8 cellular contexts compared by ENCODE assay signal in the genomic region with DNA sequence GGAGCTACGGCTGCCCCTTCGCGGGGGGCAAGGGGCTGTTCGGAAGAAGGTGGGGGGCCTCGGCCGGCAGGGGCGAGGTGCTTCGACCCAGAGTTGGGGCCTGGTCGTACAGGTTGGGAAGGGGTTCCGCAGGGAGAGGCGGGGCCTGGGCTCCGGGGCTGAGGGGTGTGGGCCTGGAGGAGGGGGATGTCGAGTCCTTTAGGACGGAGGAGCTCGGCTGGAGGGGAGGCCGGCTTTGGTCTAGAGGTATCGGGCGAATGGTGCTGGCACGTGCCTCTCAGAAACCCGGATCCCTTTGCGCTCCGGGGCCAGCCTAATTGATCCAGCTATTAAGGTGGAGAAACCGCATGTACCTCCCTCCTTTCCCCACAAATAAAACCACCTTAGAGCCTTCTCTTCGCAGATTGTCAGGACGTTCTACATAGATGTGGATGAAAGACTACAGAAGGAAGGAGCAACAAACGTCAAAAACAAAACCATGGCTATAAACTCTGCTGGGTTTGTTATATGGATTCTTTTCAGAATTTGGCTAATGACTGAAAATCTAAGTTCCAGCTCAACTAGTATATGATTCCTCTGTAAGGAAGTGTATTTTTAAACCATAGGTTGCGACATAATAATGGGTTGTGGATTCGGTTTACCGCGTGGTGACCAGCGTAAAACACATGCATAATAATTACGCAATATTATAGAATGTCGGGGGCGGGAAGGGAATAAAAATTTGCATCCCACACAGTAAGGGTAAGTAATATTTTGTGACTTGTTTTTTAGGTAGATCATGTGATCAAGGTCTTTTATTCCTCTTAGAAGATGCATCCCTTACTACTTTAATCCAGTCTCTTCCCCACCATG. TPM values are rescaled to one million over a fixed set of nuclear protein-coding genes. Genes with fewer than 3 reads are reported as not detected.
DNase-seq lines count a peak whose midpoint lies in the region; ATAC-seq and TF ChIP-seq lines count a peak whose summit lies in the region.

No MANE protein-coding gene starts in this region.

- peak overlapping the region; percentile 78 to 93 (median 90) for H3K27ac ChIP-seq in tibial nerve

- no peak for TF ChIP-seq POLR2A in tibial nerve (IDR thresholded peaks at IDR 0.05)

- H3K27me3 ChIP-seq in tibial nerve = no peaks in the 10 kb centered on the region

- peak in 1 of 2 donors; percentile 5 for TF ChIP-seq EP300 in tibial nerve (IDR thresholded peaks at IDR 0.05)

- DNase-seq in DMS79 treated with DMSO at 0.1 percent for 48 hours (lab: John Stamatoyannopoulos, UW) (peak; percentile 6), DMS79 (lab: John Stamatoyannopoulos, UW) (no peak), HT1080 (ENCODE audit: low read depth) (peak; percentile 51), SHP77 treated with DMSO at 0.1 percent for 48 hours (lab: John Stamatoyannopoulos, UW) (peak; percentile 24), ecto neural progenitor cell (ENCODE audit: low spot score) (peak; percentile 86), medulla oblongata (ENCODE audit: extremely low spot score) (peak; percentile 38), tibial nerve (ENCODE audit: low spot score in 2 of 2) (peak in 1 of 2 donors; percentile 17)

- peak overlapping the region; percentile 68 to 89 (median 79) for H3K4me3 ChIP-seq in tibial nerve

- peaks cover 0 to 32% (median 13%) of the 10 kb centered on the region in 4 donors for H3K4me1 ChIP-seq in tibial nerve

- H3K36me3 ChIP-seq in tibial nerve = no peaks in the 10 kb centered on the region

- 18 to 27% methylated on average over 21 to 34 of the region's 34 CpGs for WGBS in tibial nerve, 2 donors

- peak; percentile 12 for ATAC-seq in GM21390 (IDR thresholded peaks at IDR 0.05; ENCODE audit: unreplicated experiment)

- H3K9me3 ChIP-seq in tibial nerve = no peaks in the 10 kb centered on the region

- TF ChIP-seq CTCF in tibial nerve (IDR thresholded peaks at IDR 0.05) = no peak

RNA-seq across cellular contexts. Expression of a gene that starts 0.6 kb away (rescaled TPM):
- 36.4 and 42.2 TPM in 2 replicates for total RNA-seq in HT1080 (2014; rRNA removed; shearing (Covaris generic))
- 32.1 and 38.3 TPM in 2 replicates for polyA plus RNA-seq in HT1080 (2015; cell fraction: cytosol; rRNA removed)
- 32.1 and 34.0 TPM in 2 replicates for polyA plus RNA-seq in HT1080 (2015; cell fraction: nucleus; rRNA removed)
- total RNA-seq in tibial nerve = 10 to 100 TPM; 21.4 to 31.2 (median 22.9) TPM

RNA-seq across cellular contexts. Expression of a gene that starts 6.0 kb away (rescaled TPM):
- total RNA-seq in HT1080 (2014; rRNA removed; shearing (Covaris generic)) = 15.8 and 17.3 TPM in 2 replicates
- 15.8 and 16.8 TPM in 2 replicates for polyA plus RNA-seq in HT1080 (2015; cell fraction: cytosol; rRNA removed)
- 28.3 and 30.5 TPM in 2 replicates for polyA plus RNA-seq in HT1080 (2015; cell fraction: nucleus; rRNA removed)
- 10 to 100 TPM in 1 of 4 donors, 1 to 10 TPM in 3; 4.5 to 13.5 (median 6.2) TPM for total RNA-seq in tibial nerve
